Comparison of ENCODE assay signal across 12 cellular contexts in the genomic region with DNA sequence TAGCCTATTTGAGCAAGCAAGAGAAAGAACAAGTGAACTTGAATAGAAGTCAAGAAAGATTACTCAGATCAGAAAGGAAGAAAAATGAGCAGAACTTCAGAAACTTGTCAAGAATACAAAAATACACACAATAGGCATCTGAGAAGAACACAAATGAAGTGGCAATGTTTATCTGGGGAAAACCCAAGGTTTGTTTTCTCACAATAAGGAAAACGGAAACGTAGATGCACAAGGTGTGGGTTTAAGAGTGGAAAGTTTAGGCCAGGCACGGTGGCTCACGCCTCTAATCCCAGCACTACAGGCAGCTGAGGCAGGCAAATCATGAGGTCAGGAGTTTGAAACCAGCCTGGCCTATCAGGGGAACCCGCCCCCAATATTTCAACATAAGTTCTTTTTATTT.
A peak's percentile ranks its signal among the peaks of the same experiment; 100 is the strongest.
DNase-seq lines count a peak whose midpoint lies in the region; ATAC-seq and TF ChIP-seq lines count a peak whose summit lies in the region.
"Had no signal": no experiment of that assay in that cellular context is flagged by ENCODE, and none has a peak within 500 bp of the region (broad histone marks: within the 10 kb centered on the region; RNA-seq: fewer than 3 reads in every experiment).

No MANE protein-coding gene starts in this region.

- no peaks in the 10 kb centered on the region for H3K36me3 ChIP-seq in naive thymus-derived CD4-positive, alpha-beta T cell (ENCODE audit: control insufficient read depth in 2 of 3, insufficient read depth in 3 of 3, low read length in 3 of 3)
- H3K36me3 ChIP-seq in Caco-2 (ENCODE audit: control insufficient read depth, insufficient read depth, low read length): no peaks in the 10 kb centered on the region
- H3K36me3 ChIP-seq: cardiac muscle cell had no signal

- no peaks in the 10 kb centered on the region for H3K27me3 ChIP-seq in naive thymus-derived CD4-positive, alpha-beta T cell (ENCODE audit: control insufficient read depth in 2 of 2, insufficient read depth in 2 of 2, low read length in 2 of 2)
- H3K27me3 ChIP-seq in Caco-2 (replicated peaks; ENCODE audit: control insufficient read depth, insufficient read depth, low read length): no peaks in the 10 kb centered on the region
- H3K27me3 ChIP-seq: cardiac muscle cell had no signal

- no peaks in the 10 kb centered on the region for H3K4me1 Mint-ChIP-seq in activated T-helper 1 cell treated with anti-CD3 and anti-CD28 coated beads, Interleukin-12 subunit alpha, Interleukin-12 subunit beta, Interleukin-2, Interleukin-4 antibody, amounts not matched to agents 30 ng/mL and 10 ng/mL and 1 ng/mL, durations not matched to agents 14 hours and 24 hours and 36 hours (ENCODE audit: low read depth)
- H3K4me1 Mint-ChIP-seq in naive thymus-derived CD4-positive, alpha-beta T cell: no peaks in the 10 kb centered on the region
- no peaks in the 10 kb centered on the region for H3K4me1 Mint-ChIP-seq in Caco-2 (ENCODE audit: low read depth, unreplicated experiment)

- BruUV-seq in Caco-2 (replicated peaks; lab: Mats Ljungman, UMichigan): no TSS peak

- H3K27me3 Mint-ChIP-seq in activated T-helper 1 cell treated with anti-CD3 and anti-CD28 coated beads, Interleukin-12 subunit alpha, Interleukin-12 subunit beta, Interleukin-2, Interleukin-4 antibody, amounts not matched to agents 30 ng/mL and 10 ng/mL and 1 ng/mL, durations not matched to agents 14 hours and 24 hours and 36 hours (ENCODE audit: insufficient read depth): peaks cover 3% of the 10 kb centered on the region
- peaks cover 2 to 33% (median 26%) of the 10 kb centered on the region in 5 donors for H3K27me3 Mint-ChIP-seq in naive thymus-derived CD4-positive, alpha-beta T cell
- peaks cover 2% of the 10 kb centered on the region for H3K27me3 Mint-ChIP-seq in Caco-2 (ENCODE audit: insufficient read depth, unreplicated experiment)

- no peak for DNase-seq in activated T-helper 1 cell treated with anti-CD3 and anti-CD28 coated beads, Interleukin-12 subunit alpha, Interleukin-12 subunit beta, Interleukin-2, Interleukin-4 antibody, amounts not matched to agents 30 ng/mL and 10 ng/mL and 1 ng/mL, durations not matched to agents 14 hours and 24 hours and 36 hours (ENCODE audit: low spot score)
- no peak for DNase-seq in naive thymus-derived CD4-positive, alpha-beta T cell
- DNase-seq in Caco-2 (no peak), GM19238 (ENCODE audit: insufficient read length, low spot score) (no peak)
- DNase-seq: activated effector memory CD4-positive, alpha-beta T cell treated with anti-CD3 and anti-CD28 coated beads, Interleukin-2, amount 50 U/mL, for 16 hours; COR-L47; erythroblast; midbrain had no signal

- H3K36me3 Mint-ChIP-seq in activated T-helper 1 cell treated with anti-CD3 and anti-CD28 coated beads, Interleukin-12 subunit alpha, Interleukin-12 subunit beta, Interleukin-2, Interleukin-4 antibody, amounts not matched to agents 30 ng/mL and 10 ng/mL and 1 ng/mL, durations not matched to agents 14 hours and 24 hours and 36 hours (ENCODE audit: low read depth): no peaks in the 10 kb centered on the region
- peaks cover 0 to 11% (median 0%) of the 10 kb centered on the region in 5 donors for H3K36me3 Mint-ChIP-seq in naive thymus-derived CD4-positive, alpha-beta T cell
- H3K36me3 Mint-ChIP-seq in Caco-2 (ENCODE audit: insufficient read depth, unreplicated experiment): no peaks in the 10 kb centered on the region

- peaks cover 11% of the 10 kb centered on the region for H3K9me3 Mint-ChIP-seq in activated T-helper 1 cell treated with anti-CD3 and anti-CD28 coated beads, Interleukin-12 subunit alpha, Interleukin-12 subunit beta, Interleukin-2, Interleukin-4 antibody, amounts not matched to agents 30 ng/mL and 10 ng/mL and 1 ng/mL, durations not matched to agents 14 hours and 24 hours and 36 hours
- peaks cover 8 to 37% (median 12%) of the 10 kb centered on the region in 11 donors for H3K9me3 Mint-ChIP-seq in naive thymus-derived CD4-positive, alpha-beta T cell
- peaks cover 10% of the 10 kb centered on the region for H3K9me3 Mint-ChIP-seq in Caco-2 (ENCODE audit: unreplicated experiment)

- H3K27ac ChIP-seq in naive thymus-derived CD4-positive, alpha-beta T cell (ENCODE audit: low read depth, low read length): no peak overlapping the region
- H3K27ac ChIP-seq: cardiac muscle cell had no signal

- CTCF ChIA-PET in naive thymus-derived CD4-positive, alpha-beta T cell (lab: Charles Lee): no interaction called here
- CTCF ChIA-PET in Caco-2 (lab: Charles Lee): no interaction called here

- peak overlapping the region; percentile 65 for H3K27ac Mint-ChIP-seq in activated T-helper 1 cell treated with anti-CD3 and anti-CD28 coated beads, Interleukin-12 subunit alpha, Interleukin-12 subunit beta, Interleukin-2, Interleukin-4 antibody, amounts not matched to agents 30 ng/mL and 10 ng/mL and 1 ng/mL, durations not matched to agents 14 hours and 24 hours and 36 hours
- no peak overlapping the region for H3K27ac Mint-ChIP-seq in naive thymus-derived CD4-positive, alpha-beta T cell
- no peak overlapping the region for H3K27ac Mint-ChIP-seq in Caco-2 (ENCODE audit: unreplicated experiment)

- no peak overlapping the region for H3K4me3 Mint-ChIP-seq in activated T-helper 1 cell treated with anti-CD3 and anti-CD28 coated beads, Interleukin-12 subunit alpha, Interleukin-12 subunit beta, Interleukin-2, Interleukin-4 antibody, amounts not matched to agents 30 ng/mL and 10 ng/mL and 1 ng/mL, durations not matched to agents 14 hours and 24 hours and 36 hours
- no peak overlapping the region for H3K4me3 Mint-ChIP-seq in naive thymus-derived CD4-positive, alpha-beta T cell
- H3K4me3 Mint-ChIP-seq in Caco-2 (ENCODE audit: unreplicated experiment): no peak overlapping the region

- intact Hi-C loops in activated T-helper 1 cell treated with anti-CD3 and anti-CD28 coated beads, Interleukin-12 subunit alpha, Interleukin-12 subunit beta, Interleukin-2, Interleukin-4 antibody, amounts not matched to agents 30 ng/mL and 10 ng/mL and 1 ng/mL, durations not matched to agents 14 hours and 24 hours and 36 hours (cut with micrococcal nuclease): loop anchor here (1.0 kb wide), 1 partner anchor 83 kb away; no protein-coding TSS in a partner anchor
- intact Hi-C loops in naive thymus-derived CD4-positive, alpha-beta T cell (cut with micrococcal nuclease): no loop called here
- intact Hi-C loops in Caco-2 (cut with micrococcal nuclease; ENCODE audit: unreplicated experiment): no loop called here

- TF ChIP-seq CTCF in Caco-2 (IDR thresholded peaks at IDR 0.05; ENCODE audit: insufficient read depth in 1 of 2, low read depth in 1 of 2, low read length in 1 of 2, severe bottlenecking in 1 of 2, unreplicated experiment in 1 of 2): no peak

- no peaks in the 10 kb centered on the region for H3K9me3 ChIP-seq in naive thymus-derived CD4-positive, alpha-beta T cell (ENCODE audit: control insufficient read depth in 2 of 3, low read length in 3 of 3)
- H3K9me3 ChIP-seq in Caco-2: no peaks in the 10 kb centered on the region; the same call in 1 of the 2 replicates

- no peak overlapping the region for H3K4me3 ChIP-seq in naive thymus-derived CD4-positive, alpha-beta T cell (ENCODE audit: low read length)
- no peak overlapping the region for H3K4me3 ChIP-seq in Caco-2 (ENCODE audit: low read depth, low read length)
- H3K4me3 ChIP-seq: cardiac muscle cell had no signal

- no peaks in the 10 kb centered on the region for H3K4me1 ChIP-seq in naive thymus-derived CD4-positive, alpha-beta T cell (ENCODE audit: control insufficient read depth in 2 of 2, insufficient read depth in 2 of 2, low read length in 2 of 2)
- H3K4me1 ChIP-seq in Caco-2: no peaks in the 10 kb centered on the region

- ATAC-seq in GM18873 (IDR thresholded peaks at IDR 0.05; ENCODE audit: low FRiP score, unreplicated experiment) (peak; percentile 95), GM21447 (IDR thresholded peaks at IDR 0.05; ENCODE audit: unreplicated experiment) (peak; percentile 95), HG03060 (IDR thresholded peaks at IDR 0.05; ENCODE audit: low read depth, unreplicated experiment) (peak; percentile 89)
- no peak for ATAC-seq in naive thymus-derived CD4-positive, alpha-beta T cell

- POLR2A ChIA-PET in naive thymus-derived CD4-positive, alpha-beta T cell (lab: Charles Lee): no interaction called here
- POLR2A ChIA-PET in Caco-2 (lab: Charles Lee): no interaction called here
